In genomic region chr3:40645883-40646282, GRCh38 we compare ENCODE assay signal across 23 cellular contexts.
A peak's percentile ranks its signal among the peaks of the same experiment; 100 is the strongest.
DNase-seq lines count a peak whose midpoint lies in the region; ATAC-seq and TF ChIP-seq lines count a peak whose summit lies in the region.
"Had no signal": no experiment of that assay in that cellular context is flagged by ENCODE, and none has a peak within 500 bp of the region (broad histone marks: within the 10 kb centered on the region; RNA-seq: fewer than 3 reads in every experiment).

No MANE protein-coding gene starts in this region.

- TF ChIP-seq CTCF in RWPE1 (conservative IDR thresholded peaks at IDR 0.05; ENCODE audit: low read depth) (no peak), ovary (IDR thresholded peaks at IDR 0.05) (no peak)

- intact Hi-C loops in left colon (cut with DNase I, micrococcal nuclease) = no loop called here
- intact Hi-C loops in ovary (cut with DNase I) = no loop called here

- H3K27ac ChIP-seq in RWPE1 (no peak overlapping the region), ovary (no peak overlapping the region)
- H3K27ac ChIP-seq: 22Rv1, left lung, tibial artery had no signal

- DNase-seq in NCI-H1092 treated with DMSO at 0.1 percent for 48 hours (lab: John Stamatoyannopoulos, UW) = peak; percentile 4
- no peak for DNase-seq in NCI-H1092 (lab: John Stamatoyannopoulos, UW)
- peak; percentile 3 for DNase-seq in amniotic epithelial cell (ENCODE audit: low read depth)
- peak; percentile 33 to 57 for DNase-seq in left colon
- DNase-seq in smooth muscle cell of the brain vasculature (ENCODE audit: low read depth, low spot score) = peak; percentile 1
- no peak for DNase-seq in RWPE1 (ENCODE audit: low spot score)
- no peak for DNase-seq in DMS 273 treated with DMSO at 0.1 percent for 48 hours (lab: John Stamatoyannopoulos, UW)
- no peak for DNase-seq in ovary
- DNase-seq: CD4-positive, alpha-beta memory T cell; effector CD8-positive, alpha-beta T cell; GDM1; left lung; NCI-H1694 treated with DMSO at 0.1 percent for 48 hours; SK-N-SH; stimulated activated CD4-positive, alpha-beta T cell treated with anti-CD3 and anti-CD28 coated beads, Interleukin-4, amount 100 ng/mL, for 4 hours; stimulated activated naive CD8-positive, alpha-beta T cell treated with anti-CD3 and anti-CD28 coated beads, Interleukin-15, Interleukin-2, amounts not matched to agents 100 U/mL and 50 U/mL, for 24 hours; tibial artery had no signal

- no peak overlapping the region for H3K4me3 ChIP-seq in ovary
- H3K4me3 ChIP-seq: K562, left lung, tibial artery had no signal

- POLR2A ChIA-PET in RWPE1 (lab: Yijun Ruan, JAX; ENCODE audit: low non-redundant PET) = no interaction called here

- TF ChIP-seq POLR2A in ovary (IDR thresholded peaks at IDR 0.05) = no peak

- peaks cover 1% of the 10 kb centered on the region for H3K4me1 ChIP-seq in ovary (ENCODE audit: insufficient read depth)
- H3K4me1 ChIP-seq: left lung, tibial artery had no signal

- no peaks in the 10 kb centered on the region for H3K27me3 ChIP-seq in ovary
- H3K27me3 ChIP-seq: left lung, tibial artery had no signal

- no peaks in the 10 kb centered on the region for H3K9me3 ChIP-seq in ovary
- H3K9me3 ChIP-seq: left lung, SK-N-SH, tibial artery had no signal

- no peaks in the 10 kb centered on the region for H3K36me3 ChIP-seq in ovary
- H3K36me3 ChIP-seq: left lung, tibial artery had no signal

- 54 to 67% (median 58%) methylated on average over 3 of the region's 3 CpGs for WGBS in ovary, 3 donors

- CTCF ChIA-PET in RWPE1 (lab: Yijun Ruan, JAX) = interaction anchor here (0.6 kb wide), 1 partner anchor 1044 kb away, joined by 4 read pairs; no protein-coding TSS in a partner anchor

- peak; percentile 76 for ATAC-seq in left colon
- ATAC-seq: activated T-helper 17 cell treated with anti-CD3 and anti-CD28 coated beads, Interleukin-2, amount 50 U/mL, for 72 hours; esophagus mucosa; HCT116; K562; left lung; stimulated activated naive CD8-positive, alpha-beta T cell treated with anti-CD3 and anti-CD28 coated beads, Interleukin-15, Interleukin-2, amounts not matched to agents 100 U/mL and 50 U/mL, for 24 hours; WTC11 had no signal

- TF ChIP-seq EP300 in ovary (IDR thresholded peaks at IDR 0.05) = no peak

Comparison
In these comparisons a context has a peak if more than half of its experiments do, and no peak if none do; other contexts are left out.
1. DNase-seq: peak in NCI-H1092 treated with DMSO at 0.1 percent for 48 hours (single experiment), amniotic epithelial cell (single experiment), left colon (2 of 2) and smooth muscle cell of the brain vasculature (single experiment); none in NCI-H1092 (single experiment), RWPE1 (single experiment), DMS 273 treated with DMSO at 0.1 percent for 48 hours (single experiment) and ovary (0 of 5).